1 cellular context compared by ENCODE assay signal in the genomic region with DNA sequence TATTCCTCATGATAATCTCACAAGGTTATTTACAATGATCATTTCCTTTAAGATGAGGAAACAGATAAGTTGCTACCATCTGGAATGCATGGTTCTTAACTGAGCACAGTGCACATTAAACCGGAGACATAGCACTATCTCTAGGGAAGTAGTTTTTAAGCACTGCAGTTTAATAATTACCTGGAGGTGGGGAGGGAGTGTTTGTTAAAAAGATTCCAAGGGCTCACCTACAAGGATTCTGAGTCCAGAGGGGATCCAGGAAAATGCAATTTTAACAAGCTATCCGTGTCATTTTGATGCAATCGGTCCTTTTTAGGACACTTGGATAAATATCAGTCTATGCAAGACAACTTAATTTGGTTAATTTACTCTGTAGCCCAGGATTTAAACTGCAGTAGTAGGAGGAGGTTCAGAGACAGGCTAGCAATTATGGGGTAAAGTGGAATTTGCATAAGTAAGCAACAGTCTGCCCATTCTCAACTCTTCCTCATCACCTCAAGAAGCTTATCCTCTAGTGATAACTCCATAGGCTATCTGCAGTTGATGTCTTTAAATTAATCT.
TF ChIP-seq lines count a peak whose summit lies in the region.

No MANE protein-coding gene starts in this region.

TF ChIP-seq in HepG2, 621 proteins besides CTCF, POLR2A, EP300 and RAD21 (continued from another document and continues in another):
- TF ChIP-seq, protein P1, sequence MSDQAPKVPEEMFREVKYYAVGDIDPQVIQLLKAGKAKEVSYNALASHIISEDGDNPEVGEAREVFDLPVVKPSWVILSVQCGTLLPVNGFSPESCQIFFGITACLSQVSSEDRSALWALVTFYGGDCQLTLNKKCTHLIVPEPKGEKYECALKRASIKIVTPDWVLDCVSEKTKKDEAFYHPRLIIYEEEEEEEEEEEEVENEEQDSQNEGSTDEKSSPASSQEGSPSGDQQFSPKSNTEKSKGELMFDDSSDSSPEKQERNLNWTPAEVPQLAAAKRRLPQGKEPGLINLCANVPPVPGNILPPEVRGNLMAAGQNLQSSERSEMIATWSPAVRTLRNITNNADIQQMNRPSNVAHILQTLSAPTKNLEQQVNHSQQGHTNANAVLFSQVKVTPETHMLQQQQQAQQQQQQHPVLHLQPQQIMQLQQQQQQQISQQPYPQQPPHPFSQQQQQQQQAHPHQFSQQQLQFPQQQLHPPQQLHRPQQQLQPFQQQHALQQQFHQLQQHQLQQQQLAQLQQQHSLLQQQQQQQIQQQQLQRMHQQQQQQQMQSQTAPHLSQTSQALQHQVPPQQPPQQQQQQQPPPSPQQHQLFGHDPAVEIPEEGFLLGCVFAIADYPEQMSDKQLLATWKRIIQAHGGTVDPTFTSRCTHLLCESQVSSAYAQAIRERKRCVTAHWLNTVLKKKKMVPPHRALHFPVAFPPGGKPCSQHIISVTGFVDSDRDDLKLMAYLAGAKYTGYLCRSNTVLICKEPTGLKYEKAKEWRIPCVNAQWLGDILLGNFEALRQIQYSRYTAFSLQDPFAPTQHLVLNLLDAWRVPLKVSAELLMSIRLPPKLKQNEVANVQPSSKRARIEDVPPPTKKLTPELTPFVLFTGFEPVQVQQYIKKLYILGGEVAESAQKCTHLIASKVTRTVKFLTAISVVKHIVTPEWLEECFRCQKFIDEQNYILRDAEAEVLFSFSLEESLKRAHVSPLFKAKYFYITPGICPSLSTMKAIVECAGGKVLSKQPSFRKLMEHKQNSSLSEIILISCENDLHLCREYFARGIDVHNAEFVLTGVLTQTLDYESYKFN (CRISPR knock-in tag; conservative IDR thresholded peaks at IDR 0.05) = peak; percentile 53
- TF ChIP-seq ZNF737 (CRISPR knock-in tag; IDR thresholded peaks at IDR 0.05; ENCODE audit: borderline replicate concordance) (no peak), FLYWCH1 (CRISPR knock-in tag; IDR thresholded peaks at IDR 0.05) (no peak), ZNF44 (CRISPR knock-in tag; IDR thresholded peaks at IDR 0.05) (no peak), HNF1A (IDR thresholded peaks at IDR 0.05; ENCODE audit: low read depth) (peak; percentile 73), HNF1A (CRISPR knock-in tag; IDR thresholded peaks at IDR 0.05; ENCODE audit: borderline replicate concordance) (peak; percentile 71; the same call in 1 of the 2 replicates), XRCC5 (optimal IDR thresholded peaks at IDR 0.05; ENCODE audit: low read length) (no peak), MTA3 (CRISPR knock-in tag; IDR thresholded peaks at IDR 0.05) (no peak), REXO4 (CRISPR knock-in tag; IDR thresholded peaks at IDR 0.05; ENCODE audit: borderline replicate concordance) (no peak), IKZF1 (IDR thresholded peaks at IDR 0.05) (no peak), ZZZ3 (CRISPR knock-in tag; IDR thresholded peaks at IDR 0.05; ENCODE audit: borderline replicate concordance) (no peak), ZKSCAN5 (CRISPR knock-in tag; IDR thresholded peaks at IDR 0.05) (peak; percentile 78), ZSCAN29 (CRISPR knock-in tag; conservative IDR thresholded peaks at IDR 0.05) (peak; percentile 65; the same call in 1 of the 2 replicates), ZC3H13 (CRISPR knock-in tag; IDR thresholded peaks at IDR 0.05) (no peak), ZUFSP (CRISPR knock-in tag; IDR thresholded peaks at IDR 0.05; ENCODE audit: borderline replicate concordance) (no peak), CENPT (CRISPR knock-in tag; IDR thresholded peaks at IDR 0.05; ENCODE audit: low read depth) (no peak), ARID5B (CRISPR knock-in tag; IDR thresholded peaks at IDR 0.05) (peak; percentile 44; the same call in 1 of the 2 replicates), SUZ12 (IDR thresholded peaks at IDR 0.05; ENCODE audit: low read depth, low read length) (no peak), ZBTB20 (CRISPR knock-in tag; IDR thresholded peaks at IDR 0.05; ENCODE audit: borderline replicate concordance, low read depth) (no peak), RBM39 (IDR thresholded peaks at IDR 0.05; ENCODE audit: low read depth, low read length, poor library complexity, severe bottlenecking) (no peak), BCL3 (CRISPR knock-in tag; IDR thresholded peaks at IDR 0.05) (no peak), MIXL1 (CRISPR knock-in tag; IDR thresholded peaks at IDR 0.05) (0 out of 2 replicates have a peak, but pooled peaks have one; percentile 13), SAP130 (CRISPR knock-in tag; IDR thresholded peaks at IDR 0.05; ENCODE audit: low read depth) (peak; percentile 27; the same call in 1 of the 2 replicates), ZNF790 (CRISPR knock-in tag; IDR thresholded peaks at IDR 0.05; ENCODE audit: borderline replicate concordance) (no peak), ZSCAN12 (CRISPR knock-in tag; IDR thresholded peaks at IDR 0.05) (no peak), KAT8 (CRISPR knock-in tag; IDR thresholded peaks at IDR 0.05) (no peak), MLLT10 (CRISPR knock-in tag; IDR thresholded peaks at IDR 0.05) (no peak), POLR2G (IDR thresholded peaks at IDR 0.05; ENCODE audit: low read depth, low read length) (no peak), ZNF672 (CRISPR knock-in tag; IDR thresholded peaks at IDR 0.05) (no peak), SMAD3 (CRISPR knock-in tag; IDR thresholded peaks at IDR 0.05) (no peak), BRF2 (CRISPR knock-in tag; IDR thresholded peaks at IDR 0.05) (no peak), TP53 (CRISPR knock-in tag; conservative IDR thresholded peaks at IDR 0.05) (no peak)
- TF ChIP-seq, protein P2, sequence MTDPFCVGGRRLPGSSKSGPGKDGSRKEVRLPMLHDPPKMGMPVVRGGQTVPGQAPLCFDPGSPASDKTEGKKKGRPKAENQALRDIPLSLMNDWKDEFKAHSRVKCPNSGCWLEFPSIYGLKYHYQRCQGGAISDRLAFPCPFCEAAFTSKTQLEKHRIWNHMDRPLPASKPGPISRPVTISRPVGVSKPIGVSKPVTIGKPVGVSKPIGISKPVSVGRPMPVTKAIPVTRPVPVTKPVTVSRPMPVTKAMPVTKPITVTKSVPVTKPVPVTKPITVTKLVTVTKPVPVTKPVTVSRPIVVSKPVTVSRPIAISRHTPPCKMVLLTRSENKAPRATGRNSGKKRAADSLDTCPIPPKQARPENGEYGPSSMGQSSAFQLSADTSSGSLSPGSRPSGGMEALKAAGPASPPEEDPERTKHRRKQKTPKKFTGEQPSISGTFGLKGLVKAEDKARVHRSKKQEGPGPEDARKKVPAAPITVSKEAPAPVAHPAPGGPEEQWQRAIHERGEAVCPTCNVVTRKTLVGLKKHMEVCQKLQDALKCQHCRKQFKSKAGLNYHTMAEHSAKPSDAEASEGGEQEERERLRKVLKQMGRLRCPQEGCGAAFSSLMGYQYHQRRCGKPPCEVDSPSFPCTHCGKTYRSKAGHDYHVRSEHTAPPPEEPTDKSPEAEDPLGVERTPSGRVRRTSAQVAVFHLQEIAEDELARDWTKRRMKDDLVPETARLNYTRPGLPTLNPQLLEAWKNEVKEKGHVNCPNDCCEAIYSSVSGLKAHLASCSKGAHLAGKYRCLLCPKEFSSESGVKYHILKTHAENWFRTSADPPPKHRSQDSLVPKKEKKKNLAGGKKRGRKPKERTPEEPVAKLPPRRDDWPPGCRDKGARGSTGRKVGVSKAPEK (CRISPR knock-in tag; IDR thresholded peaks at IDR 0.05; ENCODE audit: borderline replicate concordance) = no peak
- TF ChIP-seq, protein P3, sequence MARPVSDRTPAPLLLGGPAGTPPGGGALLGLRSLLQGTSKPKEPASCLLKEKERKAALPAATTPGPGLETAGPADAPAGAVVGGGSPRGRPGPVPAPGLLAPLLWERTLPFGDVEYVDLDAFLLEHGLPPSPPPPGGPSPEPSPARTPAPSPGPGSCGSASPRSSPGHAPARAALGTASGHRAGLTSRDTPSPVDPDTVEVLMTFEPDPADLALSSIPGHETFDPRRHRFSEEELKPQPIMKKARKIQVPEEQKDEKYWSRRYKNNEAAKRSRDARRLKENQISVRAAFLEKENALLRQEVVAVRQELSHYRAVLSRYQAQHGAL (CRISPR knock-in tag; IDR thresholded peaks at IDR 0.05; ENCODE audit: not compliant biosample characterization) = no peak
- TF ChIP-seq, protein P4, sequence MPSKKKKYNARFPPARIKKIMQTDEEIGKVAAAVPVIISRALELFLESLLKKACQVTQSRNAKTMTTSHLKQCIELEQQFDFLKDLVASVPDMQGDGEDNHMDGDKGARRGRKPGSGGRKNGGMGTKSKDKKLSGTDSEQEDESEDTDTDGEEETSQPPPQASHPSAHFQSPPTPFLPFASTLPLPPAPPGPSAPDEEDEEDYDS (CRISPR knock-in tag; IDR thresholded peaks at IDR 0.05) = 0 out of 2 replicates have a peak, but pooled peaks have one; percentile 51
